Comparison of ENCODE assay signal across 1 cellular context in the genomic region with DNA sequence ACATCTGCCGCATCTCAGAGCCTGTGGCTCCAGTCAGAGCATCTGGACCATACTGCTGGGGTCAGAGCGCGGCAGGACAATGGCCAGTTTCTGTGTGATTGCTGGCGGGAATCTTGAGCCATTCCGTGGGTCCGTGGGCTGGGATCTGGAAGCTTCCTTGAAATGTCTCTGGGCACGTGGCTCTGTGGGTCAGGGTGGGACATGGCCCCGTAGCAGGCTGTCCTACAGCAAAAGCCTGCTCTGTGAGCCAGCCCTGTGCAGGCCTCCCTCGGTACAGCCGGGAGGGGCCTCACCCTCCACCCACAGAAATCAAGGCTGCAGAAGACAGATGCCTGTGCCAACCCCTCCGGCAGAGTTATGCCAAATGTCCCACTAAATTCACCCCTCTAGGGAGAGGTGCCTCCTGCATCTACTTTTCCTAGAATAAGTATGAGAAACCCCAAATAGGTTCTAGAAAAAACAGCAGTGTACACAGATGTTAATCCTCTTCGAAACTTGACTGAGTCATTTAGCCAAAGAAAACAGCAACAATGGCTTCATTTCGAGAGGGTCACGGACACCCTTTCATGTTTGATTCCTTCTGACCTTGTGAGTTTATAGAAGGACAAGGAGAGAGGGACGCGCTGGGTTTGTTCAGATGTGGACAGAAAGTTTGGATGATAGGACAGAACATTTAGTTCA.
TF ChIP-seq lines count a peak whose summit lies in the region.

No MANE protein-coding gene starts in this region.

TF ChIP-seq in H1, 55 proteins besides CTCF, POLR2A, EP300 and RAD21:
- no peak for TF ChIP-seq POLR2AphosphoS5 (IDR thresholded peaks at IDR 0.05; ENCODE audit: low read depth, low read length)
- TF ChIP-seq TEAD4 (IDR thresholded peaks at IDR 0.05; ENCODE audit: low read depth, low read length) = no peak
- TF ChIP-seq SIX5 (IDR thresholded peaks at IDR 0.05; ENCODE audit: low read depth, low read length) = no peak
- TF ChIP-seq ASH2L (IDR thresholded peaks at IDR 0.05; ENCODE audit: low read length) = no peak
- no peak for TF ChIP-seq GTF2F1 (IDR thresholded peaks at IDR 0.05; ENCODE audit: borderline replicate concordance, low read depth, low read length)
- TF ChIP-seq NRF1 (IDR thresholded peaks at IDR 0.05; ENCODE audit: low read depth, low read length) = no peak
- no peak for TF ChIP-seq SP2 (IDR thresholded peaks at IDR 0.05; ENCODE audit: low read length)
- TF ChIP-seq, protein P1, sequence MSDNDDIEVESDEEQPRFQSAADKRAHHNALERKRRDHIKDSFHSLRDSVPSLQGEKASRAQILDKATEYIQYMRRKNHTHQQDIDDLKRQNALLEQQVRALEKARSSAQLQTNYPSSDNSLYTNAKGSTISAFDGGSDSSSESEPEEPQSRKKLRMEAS (IDR thresholded peaks at IDR 0.05) = no peak
- TF ChIP-seq TCF12 (IDR thresholded peaks at IDR 0.05; ENCODE audit: low read depth, low read length) = no peak
- TF ChIP-seq KDM4A (IDR thresholded peaks at IDR 0.05; ENCODE audit: low read depth, low read length, severe bottlenecking) = no peak
- TF ChIP-seq BCL11A (IDR thresholded peaks at IDR 0.05; ENCODE audit: low read depth in 2 of 2, low read length in 2 of 2) = no peak
- TF ChIP-seq, protein P2, sequence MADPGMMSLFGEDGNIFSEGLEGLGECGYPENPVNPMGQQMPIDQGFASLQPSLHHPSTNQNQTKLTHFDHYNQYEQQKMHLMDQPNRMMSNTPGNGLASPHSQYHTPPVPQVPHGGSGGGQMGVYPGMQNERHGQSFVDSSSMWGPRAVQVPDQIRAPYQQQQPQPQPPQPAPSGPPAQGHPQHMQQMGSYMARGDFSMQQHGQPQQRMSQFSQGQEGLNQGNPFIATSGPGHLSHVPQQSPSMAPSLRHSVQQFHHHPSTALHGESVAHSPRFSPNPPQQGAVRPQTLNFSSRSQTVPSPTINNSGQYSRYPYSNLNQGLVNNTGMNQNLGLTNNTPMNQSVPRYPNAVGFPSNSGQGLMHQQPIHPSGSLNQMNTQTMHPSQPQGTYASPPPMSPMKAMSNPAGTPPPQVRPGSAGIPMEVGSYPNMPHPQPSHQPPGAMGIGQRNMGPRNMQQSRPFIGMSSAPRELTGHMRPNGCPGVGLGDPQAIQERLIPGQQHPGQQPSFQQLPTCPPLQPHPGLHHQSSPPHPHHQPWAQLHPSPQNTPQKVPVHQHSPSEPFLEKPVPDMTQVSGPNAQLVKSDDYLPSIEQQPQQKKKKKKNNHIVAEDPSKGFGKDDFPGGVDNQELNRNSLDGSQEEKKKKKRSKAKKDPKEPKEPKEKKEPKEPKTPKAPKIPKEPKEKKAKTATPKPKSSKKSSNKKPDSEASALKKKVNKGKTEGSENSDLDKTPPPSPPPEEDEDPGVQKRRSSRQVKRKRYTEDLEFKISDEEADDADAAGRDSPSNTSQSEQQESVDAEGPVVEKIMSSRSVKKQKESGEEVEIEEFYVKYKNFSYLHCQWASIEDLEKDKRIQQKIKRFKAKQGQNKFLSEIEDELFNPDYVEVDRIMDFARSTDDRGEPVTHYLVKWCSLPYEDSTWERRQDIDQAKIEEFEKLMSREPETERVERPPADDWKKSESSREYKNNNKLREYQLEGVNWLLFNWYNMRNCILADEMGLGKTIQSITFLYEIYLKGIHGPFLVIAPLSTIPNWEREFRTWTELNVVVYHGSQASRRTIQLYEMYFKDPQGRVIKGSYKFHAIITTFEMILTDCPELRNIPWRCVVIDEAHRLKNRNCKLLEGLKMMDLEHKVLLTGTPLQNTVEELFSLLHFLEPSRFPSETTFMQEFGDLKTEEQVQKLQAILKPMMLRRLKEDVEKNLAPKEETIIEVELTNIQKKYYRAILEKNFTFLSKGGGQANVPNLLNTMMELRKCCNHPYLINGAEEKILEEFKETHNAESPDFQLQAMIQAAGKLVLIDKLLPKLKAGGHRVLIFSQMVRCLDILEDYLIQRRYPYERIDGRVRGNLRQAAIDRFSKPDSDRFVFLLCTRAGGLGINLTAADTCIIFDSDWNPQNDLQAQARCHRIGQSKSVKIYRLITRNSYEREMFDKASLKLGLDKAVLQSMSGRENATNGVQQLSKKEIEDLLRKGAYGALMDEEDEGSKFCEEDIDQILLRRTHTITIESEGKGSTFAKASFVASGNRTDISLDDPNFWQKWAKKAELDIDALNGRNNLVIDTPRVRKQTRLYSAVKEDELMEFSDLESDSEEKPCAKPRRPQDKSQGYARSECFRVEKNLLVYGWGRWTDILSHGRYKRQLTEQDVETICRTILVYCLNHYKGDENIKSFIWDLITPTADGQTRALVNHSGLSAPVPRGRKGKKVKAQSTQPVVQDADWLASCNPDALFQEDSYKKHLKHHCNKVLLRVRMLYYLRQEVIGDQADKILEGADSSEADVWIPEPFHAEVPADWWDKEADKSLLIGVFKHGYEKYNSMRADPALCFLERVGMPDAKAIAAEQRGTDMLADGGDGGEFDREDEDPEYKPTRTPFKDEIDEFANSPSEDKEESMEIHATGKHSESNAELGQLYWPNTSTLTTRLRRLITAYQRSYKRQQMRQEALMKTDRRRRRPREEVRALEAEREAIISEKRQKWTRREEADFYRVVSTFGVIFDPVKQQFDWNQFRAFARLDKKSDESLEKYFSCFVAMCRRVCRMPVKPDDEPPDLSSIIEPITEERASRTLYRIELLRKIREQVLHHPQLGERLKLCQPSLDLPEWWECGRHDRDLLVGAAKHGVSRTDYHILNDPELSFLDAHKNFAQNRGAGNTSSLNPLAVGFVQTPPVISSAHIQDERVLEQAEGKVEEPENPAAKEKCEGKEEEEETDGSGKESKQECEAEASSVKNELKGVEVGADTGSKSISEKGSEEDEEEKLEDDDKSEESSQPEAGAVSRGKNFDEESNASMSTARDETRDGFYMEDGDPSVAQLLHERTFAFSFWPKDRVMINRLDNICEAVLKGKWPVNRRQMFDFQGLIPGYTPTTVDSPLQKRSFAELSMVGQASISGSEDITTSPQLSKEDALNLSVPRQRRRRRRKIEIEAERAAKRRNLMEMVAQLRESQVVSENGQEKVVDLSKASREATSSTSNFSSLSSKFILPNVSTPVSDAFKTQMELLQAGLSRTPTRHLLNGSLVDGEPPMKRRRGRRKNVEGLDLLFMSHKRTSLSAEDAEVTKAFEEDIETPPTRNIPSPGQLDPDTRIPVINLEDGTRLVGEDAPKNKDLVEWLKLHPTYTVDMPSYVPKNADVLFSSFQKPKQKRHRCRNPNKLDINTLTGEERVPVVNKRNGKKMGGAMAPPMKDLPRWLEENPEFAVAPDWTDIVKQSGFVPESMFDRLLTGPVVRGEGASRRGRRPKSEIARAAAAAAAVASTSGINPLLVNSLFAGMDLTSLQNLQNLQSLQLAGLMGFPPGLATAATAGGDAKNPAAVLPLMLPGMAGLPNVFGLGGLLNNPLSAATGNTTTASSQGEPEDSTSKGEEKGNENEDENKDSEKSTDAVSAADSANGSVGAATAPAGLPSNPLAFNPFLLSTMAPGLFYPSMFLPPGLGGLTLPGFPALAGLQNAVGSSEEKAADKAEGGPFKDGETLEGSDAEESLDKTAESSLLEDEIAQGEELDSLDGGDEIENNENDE (IDR thresholded peaks at IDR 0.05; ENCODE audit: insufficient replicate concordance, low read length) = no peak
- no peak for TF ChIP-seq RNF2 (IDR thresholded peaks at IDR 0.05; ENCODE audit: borderline replicate concordance, low read depth, low read length, missing control alignments, poor library complexity, severe bottlenecking)
- no peak for TF ChIP-seq POU5F1 (IDR thresholded peaks at IDR 0.05; ENCODE audit: low read depth, low read length)
- TF ChIP-seq GABPA (IDR thresholded peaks at IDR 0.05; ENCODE audit: borderline replicate concordance, insufficient read depth, low read length) = no peak
- no peak for TF ChIP-seq SUZ12 (IDR thresholded peaks at IDR 0.05; ENCODE audit: low read length)
- TF ChIP-seq, protein P3, sequence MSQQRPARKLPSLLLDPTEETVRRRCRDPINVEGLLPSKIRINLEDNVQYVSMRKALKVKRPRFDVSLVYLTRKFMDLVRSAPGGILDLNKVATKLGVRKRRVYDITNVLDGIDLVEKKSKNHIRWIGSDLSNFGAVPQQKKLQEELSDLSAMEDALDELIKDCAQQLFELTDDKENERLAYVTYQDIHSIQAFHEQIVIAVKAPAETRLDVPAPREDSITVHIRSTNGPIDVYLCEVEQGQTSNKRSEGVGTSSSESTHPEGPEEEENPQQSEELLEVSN (IDR thresholded peaks at IDR 0.05) = no peak
- no peak for TF ChIP-seq FOSL1 (IDR thresholded peaks at IDR 0.05; ENCODE audit: insufficient read depth, low read depth, low read length)
- no peak for TF ChIP-seq CHD2 (IDR thresholded peaks at IDR 0.05; ENCODE audit: low read length)
TF ChIP-seq in H1: peak in this region for 0.
